In genomic region chr11:102553835-102554282, GRCh38 we compare ENCODE assay signal across 10 cellular contexts. TPM values are rescaled to one million over a fixed set of nuclear protein-coding genes. Genes with fewer than 3 reads are reported as not detected.
A peak's percentile ranks its signal among the peaks of the same experiment; 100 is the strongest.
DNase-seq lines count a peak whose midpoint lies in the region; ATAC-seq and TF ChIP-seq lines count a peak whose summit lies in the region.
"Had no signal": no experiment of that assay in that cellular context is flagged by ENCODE, and none has a peak within 500 bp of the region (broad histone marks: within the 10 kb centered on the region; RNA-seq: fewer than 3 reads in every experiment).

No MANE protein-coding gene starts in this region.

- DNase-seq in GM13977 (ENCODE audit: low spot score), result peak; percentile 31
- DNase-seq in amniotic epithelial cell (ENCODE audit: low read depth), result peak; percentile 36
- no peak for DNase-seq in foreskin melanocyte
- DNase-seq in endothelial cell (ENCODE audit: low spot score), result no peak
- DNase-seq in effector CD4-positive, alpha-beta T cell, result no peak
- DNase-seq in NCI-H2081 treated with DMSO at 0.1 percent for 48 hours (lab: John Stamatoyannopoulos, UW), result no peak
- DNase-seq: activated CD4-positive, alpha-beta T cell treated with anti-CD3 and anti-CD28 coated beads for 48 hours had no signal

- no peaks in the 10 kb centered on the region for H3K36me3 Mint-ChIP-seq in endothelial cell (ENCODE audit: low read depth, unreplicated experiment)

- no peak overlapping the region for H3K27ac Mint-ChIP-seq in endothelial cell (ENCODE audit: unreplicated experiment)

- H3K9me3 Mint-ChIP-seq in endothelial cell (ENCODE audit: unreplicated experiment), result no peaks in the 10 kb centered on the region

- in situ Hi-C loops in GM13977 (cut with MboI; ENCODE audit: low pct_unique_long_range_greater_than_20kb, low sequenced_read_pairs, unreplicated experiment), result no loop called here

- no peak overlapping the region for H3K4me3 Mint-ChIP-seq in endothelial cell (ENCODE audit: unreplicated experiment)

- H3K4me1 Mint-ChIP-seq in endothelial cell (ENCODE audit: unreplicated experiment), result peaks cover 7% of the 10 kb centered on the region

- TF ChIP-seq CTCF in GM13977 (IDR thresholded peaks at IDR 0.05; ENCODE audit: extremely low read depth, insufficient read depth, missing control alignments) (no peak), endothelial cell (IDR thresholded peaks at IDR 0.05; ENCODE audit: unreplicated experiment) (no peak)

- no peaks in the 10 kb centered on the region for H3K27me3 Mint-ChIP-seq in endothelial cell (ENCODE audit: unreplicated experiment)

- ATAC-seq in GM21360 (IDR thresholded peaks at IDR 0.05; ENCODE audit: unreplicated experiment) (peak; percentile 84), HG03066 (IDR thresholded peaks at IDR 0.05; ENCODE audit: low read depth, unreplicated experiment) (peak; percentile 81)
- ATAC-seq: K562 had no signal

RNA-seq across cellular contexts. Expression of gene MMP7, which starts 23.3 kb away (rescaled TPM):
- total RNA-seq in endothelial cell (ENCODE audit: unreplicated experiment), result not detected

Comparison
In these comparisons a context has a peak if more than half of its experiments do, and no peak if none do; other contexts are left out.
1. DNase-seq: peak in GM13977 (single experiment) and amniotic epithelial cell (single experiment); none in foreskin melanocyte (single experiment), endothelial cell (single experiment), effector CD4-positive, alpha-beta T cell (single experiment) and NCI-H2081 treated with DMSO at 0.1 percent for 48 hours (single experiment).